1 cellular context compared by ENCODE assay signal in genomic region chr4:4984186-4984585, GRCh38.
TF ChIP-seq lines count a peak whose summit lies in the region.

No MANE protein-coding gene starts in this region.

TF ChIP-seq in WTC11, 78 proteins besides CTCF, POLR2A, EP300 and RAD21 (continued from another document):
- TF ChIP-seq FOXP1 (CRISPR knock-in tag; IDR thresholded peaks at IDR 0.05; ENCODE audit: borderline replicate concordance) (no peak), GABPB1 (CRISPR knock-in tag; IDR thresholded peaks at IDR 0.05) (no peak)
